Comparison of ENCODE assay signal across 24 cellular contexts in genomic region chr13:66154981-66155380, GRCh38.
DNase-seq lines count a peak whose midpoint lies in the region; ATAC-seq lines count a peak whose summit lies in the region.
"Had no signal": no experiment of that assay in that cellular context is flagged by ENCODE, and none has a peak within 500 bp of the region (broad histone marks: within the 10 kb centered on the region; RNA-seq: fewer than 3 reads in every experiment).

No MANE protein-coding gene starts in this region.

- H3K36me3 Mint-ChIP-seq in activated CD4-positive, alpha-beta memory T cell treated with anti-CD3 and anti-CD28 coated beads, Interleukin-2, amount 10 ng/mL, durations not matched to agents 7 days and 5 days (ENCODE audit: low read depth): no peaks in the 10 kb centered on the region
- H3K36me3 Mint-ChIP-seq: brain; memory B cell; naive thymus-derived CD4-positive, alpha-beta T cell; stimulated activated memory B cell treated with anti-CD40 and anti-IgM and Interleukin-4, amounts not matched to agents 10 μg/mL and 1 μg/mL and 100 μg/mL, for 72 hours had no signal

- H3K4me3 Mint-ChIP-seq in activated CD4-positive, alpha-beta memory T cell treated with anti-CD3 and anti-CD28 coated beads, Interleukin-2, amount 10 ng/mL, durations not matched to agents 7 days and 5 days: no peak overlapping the region
- H3K4me3 Mint-ChIP-seq: activated T-cell treated with anti-CD3 and anti-CD28 coated beads, Interleukin-2, amount 50 U/mL, for 72 hours; brain; dendritic cell treated with granulocyte-macrophage colony-stimulating factor and Interleukin-4, amounts not matched to agents 40 ng/mL and 50 ng/mL, for 4 days; memory B cell; naive thymus-derived CD4-positive, alpha-beta T cell; stimulated activated memory B cell treated with anti-CD40 and anti-IgM and Interleukin-4, amounts not matched to agents 10 μg/mL and 1 μg/mL and 100 μg/mL, for 72 hours; T-helper 1 cell treated with Interleukin-12 subunit alpha and Interleukin-12 subunit beta and Interleukin-4 antibody, amounts not matched to agents 30 μg/mL and 1 μg/mL, for 36 hours had no signal

- H3K27ac Mint-ChIP-seq in activated CD4-positive, alpha-beta memory T cell treated with anti-CD3 and anti-CD28 coated beads, Interleukin-2, amount 10 ng/mL, durations not matched to agents 7 days and 5 days: no peak overlapping the region
- H3K27ac Mint-ChIP-seq: activated naive CD4-positive, alpha-beta T cell treated with anti-CD3 and anti-CD28 coated beads, Interleukin-2, amount 50 U/mL, for 72 hours; activated T-cell treated with anti-CD3 and anti-CD28 coated beads, Interleukin-2, amount 50 U/mL, for 72 hours; brain; dendritic cell treated with granulocyte-macrophage colony-stimulating factor and Interleukin-4, amounts not matched to agents 40 ng/mL and 50 ng/mL, for 4 days; memory B cell; naive thymus-derived CD4-positive, alpha-beta T cell; stimulated activated memory B cell treated with anti-CD40 and anti-IgM and Interleukin-4, amounts not matched to agents 10 μg/mL and 1 μg/mL and 100 μg/mL, for 72 hours; T-helper 1 cell treated with Interleukin-12 subunit alpha and Interleukin-12 subunit beta and Interleukin-4 antibody, amounts not matched to agents 30 μg/mL and 1 μg/mL, for 36 hours had no signal

- POLR2A ChIA-PET in activated CD4-positive, alpha-beta memory T cell treated with anti-CD3 and anti-CD28 coated beads, Interleukin-2, amount 10 ng/mL, durations not matched to agents 7 days and 5 days (lab: Charles Lee): no interaction called here

- CTCF ChIA-PET in activated CD4-positive, alpha-beta memory T cell treated with anti-CD3 and anti-CD28 coated beads, Interleukin-2, amount 10 ng/mL, durations not matched to agents 7 days and 5 days (lab: Charles Lee): no interaction called here

- H3K27me3 Mint-ChIP-seq in activated CD4-positive, alpha-beta memory T cell treated with anti-CD3 and anti-CD28 coated beads, Interleukin-2, amount 10 ng/mL, durations not matched to agents 7 days and 5 days: no peaks in the 10 kb centered on the region
- H3K27me3 Mint-ChIP-seq: dendritic cell treated with granulocyte-macrophage colony-stimulating factor and Interleukin-4, amounts not matched to agents 40 ng/mL and 50 ng/mL, for 4 days; memory B cell; naive thymus-derived CD4-positive, alpha-beta T cell; stimulated activated memory B cell treated with anti-CD40 and anti-IgM and Interleukin-4, amounts not matched to agents 10 μg/mL and 1 μg/mL and 100 μg/mL, for 72 hours had no signal

- ATAC-seq in HG02588 (IDR thresholded peaks at IDR 0.05; ENCODE audit: unreplicated experiment): no peak
- ATAC-seq: activated naive CD4-positive, alpha-beta T cell treated with anti-CD3 and anti-CD28 coated beads, Interleukin-2, amount 50 U/mL, for 72 hours; activated T-cell treated with anti-CD3 and anti-CD28 coated beads, Interleukin-2, amount 50 U/mL, for 72 hours; esophagus mucosa; HepG2; naive thymus-derived CD4-positive, alpha-beta T cell; stimulated activated memory B cell treated with anti-CD40 and anti-IgM and Interleukin-4, amounts not matched to agents 10 μg/mL and 1 μg/mL and 100 μg/mL, for 72 hours had no signal

- peaks cover 4% of the 10 kb centered on the region for H3K9me3 Mint-ChIP-seq in activated CD4-positive, alpha-beta memory T cell treated with anti-CD3 and anti-CD28 coated beads, Interleukin-2, amount 10 ng/mL, durations not matched to agents 7 days and 5 days
- H3K9me3 Mint-ChIP-seq: brain; dendritic cell treated with granulocyte-macrophage colony-stimulating factor and Interleukin-4, amounts not matched to agents 40 ng/mL and 50 ng/mL, for 4 days; T-helper 1 cell treated with Interleukin-12 subunit alpha and Interleukin-12 subunit beta and Interleukin-4 antibody, amounts not matched to agents 30 μg/mL and 1 μg/mL, for 36 hours had no signal

- H3K4me3 ChIP-seq in skeletal muscle cell (ENCODE audit: low read depth, low read length): no peak overlapping the region
- H3K4me3 ChIP-seq: prostate gland had no signal

- H3K4me1 Mint-ChIP-seq in activated CD4-positive, alpha-beta memory T cell treated with anti-CD3 and anti-CD28 coated beads, Interleukin-2, amount 10 ng/mL, durations not matched to agents 7 days and 5 days: no peaks in the 10 kb centered on the region
- H3K4me1 Mint-ChIP-seq: memory B cell; stimulated activated memory B cell treated with anti-CD40 and anti-IgM and Interleukin-4, amounts not matched to agents 10 μg/mL and 1 μg/mL and 100 μg/mL, for 72 hours had no signal

- intact Hi-C loops in head of caudate nucleus (cut with DNase I): no loop called here

- DNase-seq in ELR (ENCODE audit: low read depth): peak; percentile 1
- DNase-seq in NOMO-1 treated with DMSO at 0.1 percent for 48 hours (lab: John Stamatoyannopoulos, UW; ENCODE audit: unreplicated experiment): peak; percentile 3
- DNase-seq in fibroblast of gingiva (ENCODE audit: low read depth): peak; percentile 54
- DNase-seq in skeletal muscle cell (ENCODE audit: low read depth): peak; percentile 5
- DNase-seq in activated CD4-positive, alpha-beta memory T cell treated with anti-CD3 and anti-CD28 coated beads, Interleukin-2, amount 10 ng/mL, durations not matched to agents 7 days and 5 days: no peak
- no peak for DNase-seq in head of caudate nucleus
- DNase-seq in HuH-7 (ENCODE audit: low spot score): no peak
- DNase-seq: activated CD8-positive, alpha-beta memory T cell treated with anti-CD3 and anti-CD28 coated beads for 24 hours; activated T-cell treated with anti-CD3 and anti-CD28 coated beads, Interleukin-2, amount 50 U/mL, for 72 hours; GOT3; naive thymus-derived CD4-positive, alpha-beta T cell; NCI-H2029; NCI-H446; WERI-Rb-1 had no signal

Comparison
In these comparisons a context has a peak if more than half of its experiments do, and no peak if none do; other contexts are left out.
1. DNase-seq: peak in ELR (single experiment), NOMO-1 treated with DMSO at 0.1 percent for 48 hours (single experiment), fibroblast of gingiva (single experiment) and skeletal muscle cell (single experiment); none in activated CD4-positive, alpha-beta memory T cell treated with anti-CD3 and anti-CD28 coated beads, Interleukin-2, amount 10 ng/mL, durations not matched to agents 7 days and 5 days (single experiment), head of caudate nucleus (0 of 42) and HuH-7 (single experiment).